8 cellular contexts compared by ENCODE assay signal in the genomic region with DNA sequence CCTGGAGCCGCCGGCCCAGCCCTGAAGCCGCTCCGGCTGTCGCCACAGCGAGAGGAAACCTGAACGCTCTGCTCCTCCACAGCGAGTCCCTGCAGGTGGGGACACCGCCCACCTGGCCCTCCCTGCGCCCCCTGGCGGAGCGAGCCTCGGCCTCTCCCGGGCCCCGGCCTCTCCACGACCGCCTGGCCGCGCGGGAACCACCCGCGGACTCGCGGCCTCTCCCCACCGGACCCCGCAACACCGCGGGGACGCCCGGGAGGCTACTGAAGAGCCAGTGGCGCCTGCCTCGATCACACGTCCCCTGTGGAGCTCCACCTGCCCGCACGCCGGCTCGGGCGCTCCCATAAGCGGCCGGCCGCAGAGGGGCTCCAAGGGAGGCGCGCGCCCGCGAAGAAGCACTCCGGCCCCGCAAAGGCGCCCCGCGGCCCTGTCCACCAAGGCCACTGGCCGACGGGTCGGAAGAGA.
DNase-seq lines count a peak whose midpoint lies in the region; ATAC-seq and TF ChIP-seq lines count a peak whose summit lies in the region.

No MANE protein-coding gene starts in this region.

- ATAC-seq in GM21529 (IDR thresholded peaks at IDR 0.05; ENCODE audit: unreplicated experiment) = no peak

- H3K4me1 Mint-ChIP-seq in nephron progenitor cell = peaks cover 3% of the 10 kb centered on the region
- peaks cover 54% of the 10 kb centered on the region for H3K4me1 Mint-ChIP-seq in stimulated activated naive CD8-positive, alpha-beta T cell treated with anti-CD3 and anti-CD28 coated beads, Interleukin-15, Interleukin-2, amounts not matched to agents 100 ng/mL and 50 ng/mL, for 24 hours (ENCODE audit: low read depth)

- peaks cover 91% of the 10 kb centered on the region for H3K27me3 Mint-ChIP-seq in nephron progenitor cell (ENCODE audit: low read depth, poor library complexity)
- peaks cover 17% of the 10 kb centered on the region for H3K27me3 Mint-ChIP-seq in stimulated activated naive CD8-positive, alpha-beta T cell treated with anti-CD3 and anti-CD28 coated beads, Interleukin-15, Interleukin-2, amounts not matched to agents 100 ng/mL and 50 ng/mL, for 24 hours

- H3K4me3 ChIP-seq in GM12875 (ENCODE audit: low read depth, low read length) (peak overlapping the region; percentile 57), epithelial cell of esophagus (ENCODE audit: low read length) (no peak overlapping the region)

- peak; percentile 92 for TF ChIP-seq CTCF in GM12875 (IDR thresholded peaks at IDR 0.05; ENCODE audit: borderline replicate concordance, insufficient read depth, low read depth, low read length)
- TF ChIP-seq CTCF in epithelial cell of esophagus (IDR thresholded peaks at IDR 0.05; ENCODE audit: insufficient read depth, low read depth, low read length, missing control alignments) = peak; percentile 41
- TF ChIP-seq CTCF in nephron progenitor cell (IDR thresholded peaks at IDR 0.05) = peak; percentile 73

- peak; percentile 40 for DNase-seq in NCI-H345 treated with DMSO at 0.1 percent for 48 hours (lab: John Stamatoyannopoulos, UW; ENCODE audit: unreplicated experiment)
- peak; percentile 90 for DNase-seq in activated CD8-positive, alpha-beta memory T cell treated with anti-CD3 and anti-CD28 coated beads, Interleukin-2, amount 50 U/mL, for 4 hours
- DNase-seq in epithelial cell of esophagus (ENCODE audit: low read depth) = peak; percentile 55
- peak; percentile 91 for DNase-seq in nephron progenitor cell
- no peak for DNase-seq in NCI-H2171 (lab: John Stamatoyannopoulos, UW)

- H3K9me3 Mint-ChIP-seq in nephron progenitor cell = peaks cover 3% of the 10 kb centered on the region
- H3K9me3 Mint-ChIP-seq in stimulated activated naive CD8-positive, alpha-beta T cell treated with anti-CD3 and anti-CD28 coated beads, Interleukin-15, Interleukin-2, amounts not matched to agents 100 ng/mL and 50 ng/mL, for 24 hours = no peaks in the 10 kb centered on the region

- peak overlapping the region; percentile 69 for H3K4me3 Mint-ChIP-seq in nephron progenitor cell
- peak overlapping the region; percentile 76 for H3K4me3 Mint-ChIP-seq in stimulated activated naive CD8-positive, alpha-beta T cell treated with anti-CD3 and anti-CD28 coated beads, Interleukin-15, Interleukin-2, amounts not matched to agents 100 ng/mL and 50 ng/mL, for 24 hours

- H3K36me3 Mint-ChIP-seq in nephron progenitor cell (ENCODE audit: low read depth) = no peaks in the 10 kb centered on the region
- no peaks in the 10 kb centered on the region for H3K36me3 Mint-ChIP-seq in stimulated activated naive CD8-positive, alpha-beta T cell treated with anti-CD3 and anti-CD28 coated beads, Interleukin-15, Interleukin-2, amounts not matched to agents 100 ng/mL and 50 ng/mL, for 24 hours (ENCODE audit: low read depth)

- no peak overlapping the region for H3K27ac Mint-ChIP-seq in nephron progenitor cell
- H3K27ac Mint-ChIP-seq in stimulated activated naive CD8-positive, alpha-beta T cell treated with anti-CD3 and anti-CD28 coated beads, Interleukin-15, Interleukin-2, amounts not matched to agents 100 ng/mL and 50 ng/mL, for 24 hours = no peak overlapping the region

Comparison
In these comparisons a context has a peak if more than half of its experiments do, and no peak if none do; other contexts are left out.
1. CTCF ChIP-seq: peak in every context shown above with its lines; median percentile 92 in GM12875; 73 in nephron progenitor cell; 41 in epithelial cell of esophagus.